In the genomic region with DNA sequence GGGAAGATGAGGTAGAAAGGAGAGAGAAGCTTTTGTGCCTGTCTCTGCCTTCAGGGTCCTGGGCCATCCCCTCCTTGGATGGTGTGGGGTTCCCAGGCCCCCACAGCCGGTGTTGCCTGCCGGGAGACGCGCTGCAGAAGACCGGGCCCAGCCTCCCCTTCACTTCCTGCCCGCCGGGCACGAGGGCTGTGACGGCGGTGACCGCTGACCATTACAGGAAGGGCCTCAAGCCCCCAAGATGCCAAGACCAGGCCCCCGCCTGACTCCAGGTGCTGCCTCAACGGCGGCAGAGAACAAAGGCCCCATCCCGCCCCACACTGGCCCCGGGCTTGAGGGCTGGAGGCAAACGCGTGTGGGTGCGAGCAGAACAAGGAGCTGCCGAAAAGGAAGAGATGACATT, we compare ENCODE assay signal across 28 cellular contexts. TPM values are rescaled to one million over a fixed set of nuclear protein-coding genes. Genes with fewer than 3 reads are reported as not detected.
"Had no signal": no experiment of that assay in that cellular context is flagged by ENCODE, and none has a peak within 500 bp of the region (broad histone marks: within the 10 kb centered on the region; RNA-seq: fewer than 3 reads in every experiment).

No MANE protein-coding gene starts in this region.

- H3K9me3 ChIP-seq: esophagus squamous epithelium, neutrophil, ovary, stomach, tibial artery, upper lobe of right lung had no signal

- H3K27ac Mint-ChIP-seq: activated CD4-positive, alpha-beta memory T cell treated with anti-CD3 and anti-CD28 coated beads, Interleukin-2, amount 10 ng/mL, durations not matched to agents 7 days and 5 days; activated CD4-positive, alpha-beta T cell treated with anti-CD3 and anti-CD28 coated beads, Interleukin-2, amount 10 ng/mL, durations not matched to agents 7 days and 5 days; activated T-helper 17 cell treated with anti-CD3 and anti-CD28 coated beads, Interleukin-2, amount 50 U/mL, for 72 hours; mesothelial cell of epicardium; naive thymus-derived CD4-positive, alpha-beta T cell; stimulated activated naive B cell treated with anti-CD40 and anti-IgM and Interleukin-4, amounts not matched to agents 10 μg/mL and 1 μg/mL and 100 μg/mL, for 72 hours had no signal

- H3K36me3 ChIP-seq: neutrophil, ovary had no signal

- H3K36me3 Mint-ChIP-seq: mesothelial cell of epicardium; naive thymus-derived CD4-positive, alpha-beta T cell; stimulated activated naive B cell treated with anti-CD40 and anti-IgM and Interleukin-4, amounts not matched to agents 10 μg/mL and 1 μg/mL and 100 μg/mL, for 72 hours; WTC11 had no signal

- H3K4me1 ChIP-seq: tibial artery, upper lobe of right lung had no signal

- H3K4me1 Mint-ChIP-seq: activated T-helper 17 cell treated with anti-CD3 and anti-CD28 coated beads, Interleukin-2, amount 50 U/mL, for 72 hours; mesothelial cell of epicardium had no signal

- H3K27me3 ChIP-seq: ovary, stomach, tibial artery, upper lobe of right lung had no signal

- H3K27ac ChIP-seq: epithelial cell of prostate, esophagus squamous epithelium, neutrophil, tibial artery, upper lobe of right lung had no signal

- ATAC-seq: activated T-cell treated with anti-CD3 and anti-CD28 coated beads, Interleukin-2, amount 50 U/mL, for 4 hours; activated T-helper 17 cell treated with anti-CD3 and anti-CD28 coated beads, Interleukin-2, amount 50 U/mL, for 72 hours; left ventricle myocardium superior; naive thymus-derived CD4-positive, alpha-beta T cell; sciatic nerve; stimulated activated naive B cell treated with anti-CD40 and anti-IgM and Interleukin-4, amounts not matched to agents 10 μg/mL and 1 μg/mL and 100 μg/mL, for 72 hours; upper lobe of right lung; WTC11 had no signal

- DNase-seq: activated CD4-positive, alpha-beta memory T cell treated with anti-CD3 and anti-CD28 coated beads, Interleukin-2, amount 10 ng/mL, durations not matched to agents 7 days and 5 days; activated CD4-positive, alpha-beta T cell treated with anti-CD3 and anti-CD28 coated beads for 1 hour; activated CD4-positive, alpha-beta T cell treated with anti-CD3 and anti-CD28 coated beads, Interleukin-2, amount 10 ng/mL, durations not matched to agents 7 days and 5 days; activated gamma-delta T cell treated with Interleukin-2 at 50 U/mL for 16 hours; activated naive CD4-positive, alpha-beta T cell treated with anti-CD3 and anti-CD28 coated beads, Interleukin-2, amount 50 U/mL, for 16 hours; activated T-cell treated with anti-CD3 and anti-CD28 coated beads, Interleukin-2, amount 50 U/mL, for 4 hours; amniotic stem cell; effector CD8-positive, alpha-beta T cell; esophagus squamous epithelium; foreskin melanocyte; left ventricle myocardium superior; naive thymus-derived CD4-positive, alpha-beta T cell; ovary; stimulated activated CD4-positive, alpha-beta T cell treated with anti-CD3 and anti-CD28 coated beads, Interleukin-15, amount 100 ng/mL, for 24 hours; stimulated activated CD4-positive, alpha-beta T cell treated with anti-CD3 and anti-CD28 coated beads, Interleukin-2, amount 100 ng/mL, for 24 hours; stimulated activated naive B cell treated with anti-CD40 and anti-IgM and Interleukin-4, amounts not matched to agents 10 μg/mL and 1 μg/mL and 100 μg/mL, for 72 hours; stomach; T-helper 2 cell; tibial artery; upper lobe of right lung had no signal

- H3K9me3 Mint-ChIP-seq: activated CD4-positive, alpha-beta memory T cell treated with anti-CD3 and anti-CD28 coated beads, Interleukin-2, amount 10 ng/mL, durations not matched to agents 7 days and 5 days; activated CD4-positive, alpha-beta T cell treated with anti-CD3 and anti-CD28 coated beads, Interleukin-2, amount 10 ng/mL, durations not matched to agents 7 days and 5 days; activated T-cell treated with anti-CD3 and anti-CD28 coated beads, Interleukin-2, amount 50 U/mL, for 4 hours; activated T-helper 17 cell treated with anti-CD3 and anti-CD28 coated beads, Interleukin-2, amount 50 U/mL, for 72 hours; WTC11 had no signal

- H3K4me3 ChIP-seq: esophagus squamous epithelium, ovary, smooth muscle cell, stomach, tibial artery, upper lobe of right lung had no signal

- H3K4me3 Mint-ChIP-seq: activated CD4-positive, alpha-beta memory T cell treated with anti-CD3 and anti-CD28 coated beads, Interleukin-2, amount 10 ng/mL, durations not matched to agents 7 days and 5 days; activated CD4-positive, alpha-beta T cell treated with anti-CD3 and anti-CD28 coated beads, Interleukin-2, amount 10 ng/mL, durations not matched to agents 7 days and 5 days; activated T-cell treated with anti-CD3 and anti-CD28 coated beads, Interleukin-2, amount 50 U/mL, for 4 hours; activated T-helper 17 cell treated with anti-CD3 and anti-CD28 coated beads, Interleukin-2, amount 50 U/mL, for 72 hours; mesothelial cell of epicardium; naive thymus-derived CD4-positive, alpha-beta T cell; stimulated activated naive B cell treated with anti-CD40 and anti-IgM and Interleukin-4, amounts not matched to agents 10 μg/mL and 1 μg/mL and 100 μg/mL, for 72 hours; WTC11 had no signal

- H3K27me3 Mint-ChIP-seq: activated T-helper 17 cell treated with anti-CD3 and anti-CD28 coated beads, Interleukin-2, amount 50 U/mL, for 72 hours; progenitor cell of endocrine pancreas had no signal

RNA-seq across cellular contexts. Expression of a gene that starts 38.2 kb away (rescaled TPM):
- total RNA-seq: activated CD4-positive, alpha-beta T cell treated with anti-CD3 and anti-CD28 coated beads, Interleukin-2, amount 10 ng/mL, durations not matched to agents 7 days and 5 days had no signal
